In genomic region chr13:52010890-52011689, GRCh38 we compare ENCODE assay signal across 8 cellular contexts. TPM values are rescaled to one million over a fixed set of nuclear protein-coding genes. Genes with fewer than 3 reads are reported as not detected.
DNase-seq lines count a peak whose midpoint lies in the region; ATAC-seq and TF ChIP-seq lines count a peak whose summit lies in the region.

Gene ATP7B, minus strand, starts transcription at chr13:52011450. Its CDS starts 113 bp downstream, at chr13:52011337.

- no peaks in the 10 kb centered on the region for H3K9me3 Mint-ChIP-seq in IgD-negative memory B cell
- H3K9me3 Mint-ChIP-seq in activated CD8-positive, alpha-beta T cell treated with anti-CD3 and anti-CD28 coated beads for 36 hours = no peaks in the 10 kb centered on the region
- H3K9me3 Mint-ChIP-seq in natural killer cell = no peaks in the 10 kb centered on the region

- H3K27ac ChIP-seq in esophagus squamous epithelium = peak within 1 kb of the TSS; percentile 71 to 85 (median 84)
- peak within 1 kb of the TSS in 3 of 4 donors; percentile 64 to 82 (median 74) for H3K27ac ChIP-seq in tibial nerve

- peak within 1 kb of the TSS; percentile 92 to 100 (median 98) for H3K4me3 ChIP-seq in esophagus squamous epithelium
- H3K4me3 ChIP-seq in tibial nerve = peak within 1 kb of the TSS; percentile 71 to 94 (median 82)

- no peaks in the 10 kb centered on the region for H3K36me3 Mint-ChIP-seq in IgD-negative memory B cell
- peaks cover 4% of the 10 kb centered on the region for H3K36me3 Mint-ChIP-seq in activated CD8-positive, alpha-beta T cell treated with anti-CD3 and anti-CD28 coated beads for 36 hours (ENCODE audit: low read depth)
- H3K36me3 Mint-ChIP-seq in natural killer cell = no peaks in the 10 kb centered on the region

- H3K4me3 Mint-ChIP-seq in IgD-negative memory B cell (peak within 1 kb of the TSS; percentile 97 to 100 (median 99)), natural killer cell (peak within 1 kb of the TSS; percentile 99)
- peak within 1 kb of the TSS; percentile 99 for H3K4me3 Mint-ChIP-seq in activated CD8-positive, alpha-beta T cell treated with anti-CD3 and anti-CD28 coated beads for 36 hours

- H3K27me3 ChIP-seq in esophagus squamous epithelium (peaks cover 0 to 23% (median 0%) of the 10 kb centered on the region in 4 donors), tibial nerve (no peaks in the 10 kb centered on the region)

- no peak for TF ChIP-seq CTCF in activated CD8-positive, alpha-beta T cell treated with anti-CD3 and anti-CD28 coated beads for 36 hours (IDR thresholded peaks at IDR 0.05)
- TF ChIP-seq CTCF in esophagus squamous epithelium (IDR thresholded peaks at IDR 0.05) (no peak), natural killer cell (IDR thresholded peaks at IDR 0.05) (no peak), tibial nerve (IDR thresholded peaks at IDR 0.05) (no peak)

- DNase-seq in DMS 273 (lab: John Stamatoyannopoulos, UW; ENCODE audit: unreplicated experiment) (peak; percentile 62), DMS 273 treated with DMSO at 0.1 percent for 48 hours (lab: John Stamatoyannopoulos, UW) (no peak), esophagus squamous epithelium (lab: John Stamatoyannopoulos, UW) (no peak), natural killer cell (peak; percentile 23), tibial nerve (ENCODE audit: low spot score in 2 of 2) (no peak)
- peak; percentile 39 for DNase-seq in activated CD8-positive, alpha-beta T cell treated with anti-CD3 and anti-CD28 coated beads for 36 hours

- intact Hi-C loops in activated CD8-positive, alpha-beta T cell treated with anti-CD3 and anti-CD28 coated beads for 36 hours (cut with micrococcal nuclease) = no loop called here
- intact Hi-C loops in esophagus squamous epithelium (cut with DNase I) = no loop called here
- intact Hi-C loops in natural killer cell (cut with micrococcal nuclease) = loop anchor here (5.0 kb wide), 1 partner anchor 429 kb away; the partner anchor contains the start of gene WDFY2

- POLR2A ChIA-PET in activated CD8-positive, alpha-beta T cell treated with anti-CD3 and anti-CD28 coated beads for 36 hours (lab: Charles Lee) = no interaction called here

- no peak for ATAC-seq in activated CD8-positive, alpha-beta T cell treated with anti-CD3 and anti-CD28 coated beads for 36 hours
- ATAC-seq in natural killer cell (no peak), GM18868 (IDR thresholded peaks at IDR 0.05; ENCODE audit: unreplicated experiment) (no peak)

- H3K4me1 Mint-ChIP-seq in IgD-negative memory B cell (peaks cover 14 to 18% (median 16%) of the 10 kb centered on the region in 3 donors), natural killer cell (peaks cover 21 to 28% of the 10 kb centered on the region in 2 donors)
- peaks cover 14% of the 10 kb centered on the region for H3K4me1 Mint-ChIP-seq in activated CD8-positive, alpha-beta T cell treated with anti-CD3 and anti-CD28 coated beads for 36 hours (ENCODE audit: low read depth)

- H3K27ac Mint-ChIP-seq in IgD-negative memory B cell = peak within 1 kb of the TSS; percentile 61 to 89 (median 83)
- peak within 1 kb of the TSS; percentile 94 for H3K27ac Mint-ChIP-seq in activated CD8-positive, alpha-beta T cell treated with anti-CD3 and anti-CD28 coated beads for 36 hours
- H3K27ac Mint-ChIP-seq in natural killer cell = peak within 1 kb of the TSS; percentile 93 to 96

- no peak for TF ChIP-seq EP300 in tibial nerve (IDR thresholded peaks at IDR 0.05)

- peaks cover 0 to 5% (median 0%) of the 10 kb centered on the region in 3 donors for H3K36me3 ChIP-seq in esophagus squamous epithelium
- H3K36me3 ChIP-seq in tibial nerve = peaks cover 0 to 8% (median 0%) of the 10 kb centered on the region in 3 donors

- CTCF ChIA-PET in activated CD8-positive, alpha-beta T cell treated with anti-CD3 and anti-CD28 coated beads for 36 hours (lab: Charles Lee) = interaction anchor here (3.4 kb wide), 1 partner anchor 117 kb away, joined by 19 read pairs; the partner anchor contains the start of gene NEK5

- H3K9me3 ChIP-seq in esophagus squamous epithelium (no peaks in the 10 kb centered on the region), tibial nerve (no peaks in the 10 kb centered on the region)

- H3K4me1 ChIP-seq in esophagus squamous epithelium (peaks cover 0 to 37% (median 8%) of the 10 kb centered on the region in 3 donors), tibial nerve (peaks cover 4 to 38% (median 9%) of the 10 kb centered on the region in 4 donors)

- TF ChIP-seq POLR2A in esophagus squamous epithelium (IDR thresholded peaks at IDR 0.05) (no peak), tibial nerve (IDR thresholded peaks at IDR 0.05) (no peak)

- 16 to 17% methylated on average over 12 to 14 of the region's 49 CpGs for WGBS in esophagus squamous epithelium, 2 donors
- 4 to 5% methylated on average over 27 to 35 of the region's 49 CpGs for WGBS in tibial nerve, 2 donors

- H3K27me3 Mint-ChIP-seq in IgD-negative memory B cell (peaks cover 16% of the 10 kb centered on the region), natural killer cell (ENCODE audit: low read depth in 2 of 2) (peaks cover 30 to 35% of the 10 kb centered on the region in 2 donors)
- peaks cover 16% of the 10 kb centered on the region for H3K27me3 Mint-ChIP-seq in activated CD8-positive, alpha-beta T cell treated with anti-CD3 and anti-CD28 coated beads for 36 hours

RNA-seq across cellular contexts. Expression of gene ATP7B, which starts in this region (rescaled TPM):
- not detected for polyA plus RNA-seq in IgD-negative memory B cell
- total RNA-seq in activated CD8-positive, alpha-beta T cell treated with anti-CD3 and anti-CD28 coated beads for 36 hours = 1 to 10 TPM; 1.1 TPM
- total RNA-seq in esophagus squamous epithelium = 1 to 10 TPM in 3 of 4 donors, under 1 TPM in 1; 0.99 to 3.6 (median 2.6) TPM
- total RNA-seq in natural killer cell = under 1 TPM; 0.45 to 0.64 (median 0.58) TPM
- 1 to 10 TPM; 5.1 to 8.4 (median 6.7) TPM for total RNA-seq in tibial nerve

Comparison
In these comparisons a context has a peak if more than half of its experiments do, and no peak if none do; other contexts are left out.
1. DNase-seq: peak in DMS 273 (single experiment) and activated CD8-positive, alpha-beta T cell treated with anti-CD3 and anti-CD28 coated beads for 36 hours (single experiment); none in DMS 273 treated with DMSO at 0.1 percent for 48 hours (single experiment), esophagus squamous epithelium (single experiment) and tibial nerve (0 of 2).
2. Peak in DNase-seq in natural killer cell; RNA of the gene not detected or under 1 TPM.
3. Peak in every context shown above with its lines, with median percentiles within 50 percentile points of each other: H3K27ac Mint-ChIP-seq and H3K4me3 Mint-ChIP-seq.